Comparison of ENCODE assay signal across 8 cellular contexts in genomic region chr16:66894948-66895696, GRCh38. TPM values are rescaled to one million over a fixed set of nuclear protein-coding genes. Genes with fewer than 3 reads are reported as not detected.
DNase-seq lines count a peak whose midpoint lies in the region; ATAC-seq and TF ChIP-seq lines count a peak whose summit lies in the region.

No MANE protein-coding gene starts in this region.

- ATAC-seq in HG03280 (IDR thresholded peaks at IDR 0.05; ENCODE audit: unreplicated experiment): peak; percentile 70
- peak; percentile 76 to 94 (median 92) for ATAC-seq in natural killer cell
- ATAC-seq in HG03571 (IDR thresholded peaks at IDR 0.05; ENCODE audit: unreplicated experiment): no peak

- no peaks in the 10 kb centered on the region for H3K9me3 ChIP-seq in NT2/D1 (ENCODE audit: insufficient read depth, low read length)
- H3K9me3 ChIP-seq in esophagus (ENCODE audit: control insufficient read depth in 2 of 2, insufficient read depth in 1 of 2, low read depth in 1 of 2, low read length in 1 of 2): no peaks in the 10 kb centered on the region
- no peaks in the 10 kb centered on the region for H3K9me3 ChIP-seq in tibial nerve

- H3K36me3 Mint-ChIP-seq in natural killer cell: no peaks in the 10 kb centered on the region

- TF ChIP-seq CTCF in natural killer cell (IDR thresholded peaks at IDR 0.05) (peak; percentile 66), tibial nerve (IDR thresholded peaks at IDR 0.05) (peak; percentile 53 to 78 (median 64))

- no peaks in the 10 kb centered on the region for H3K27me3 Mint-ChIP-seq in natural killer cell (ENCODE audit: low read depth in 2 of 2)

- peak overlapping the region; percentile 52 to 92 for H3K27ac ChIP-seq in esophagus (ENCODE audit: low read depth in 2 of 2, low read length in 1 of 2)
- peak overlapping the region in 1 of 4 donors; percentile 57 for H3K27ac ChIP-seq in tibial nerve

- peak; percentile 15 for DNase-seq in GF-D8 (lab: John Stamatoyannopoulos, UW)
- DNase-seq in NT2/D1 (ENCODE audit: low read depth, low spot score): peak; percentile 63
- DNase-seq in activated T-cell treated with anti-CD3 and anti-CD28 coated beads, Interleukin-2, amount 50 U/mL, for 1 hour: peak; percentile 59
- peak; percentile 46 for DNase-seq in natural killer cell
- DNase-seq in tibial nerve (ENCODE audit: low spot score in 2 of 2): peak; percentile 40 to 77

- H3K27me3 ChIP-seq in NT2/D1 (ENCODE audit: insufficient read depth, insufficient read length): no peaks in the 10 kb centered on the region
- H3K27me3 ChIP-seq in esophagus (ENCODE audit: control insufficient read depth in 1 of 2, insufficient read depth in 2 of 2, low read length in 2 of 2): no peaks in the 10 kb centered on the region
- H3K27me3 ChIP-seq in tibial nerve: no peaks in the 10 kb centered on the region

- H3K4me3 ChIP-seq in NT2/D1 (ENCODE audit: insufficient read length, low read depth) (no peak overlapping the region), esophagus (ENCODE audit: low read depth in 1 of 2, low read length in 2 of 2) (no peak overlapping the region), tibial nerve (no peak overlapping the region)

- no peak overlapping the region for H3K9ac ChIP-seq in NT2/D1 (ENCODE audit: insufficient read length, low read depth)

- H3K9me3 Mint-ChIP-seq in natural killer cell: no peaks in the 10 kb centered on the region

- no peak for TF ChIP-seq EP300 in tibial nerve (IDR thresholded peaks at IDR 0.05)

- no peak for TF ChIP-seq POLR2A in tibial nerve (IDR thresholded peaks at IDR 0.05)

- 39 to 46% methylated on average over 11 of the region's 11 CpGs for WGBS in esophagus, 2 donors
- 40 to 47% methylated on average over 11 of the region's 11 CpGs for WGBS in tibial nerve, 2 donors

- H3K36me3 ChIP-seq in NT2/D1 (ENCODE audit: insufficient read depth, insufficient read length, low read length) (peaks cover 4% of the 10 kb centered on the region), esophagus (ENCODE audit: control insufficient read depth in 2 of 2, insufficient read depth in 2 of 2, low read length in 1 of 2) (no peaks in the 10 kb centered on the region), tibial nerve (peaks cover 0 to 15% (median 0%) of the 10 kb centered on the region in 3 donors)

- peaks cover 9% of the 10 kb centered on the region for H3K4me1 ChIP-seq in NT2/D1 (ENCODE audit: insufficient read depth, insufficient read length)
- peaks cover 12 to 14% of the 10 kb centered on the region in 2 donors for H3K4me1 ChIP-seq in esophagus (ENCODE audit: control insufficient read depth in 2 of 2, insufficient read depth in 2 of 2, low read length in 1 of 2)
- peaks cover 0 to 40% (median 17%) of the 10 kb centered on the region in 4 donors for H3K4me1 ChIP-seq in tibial nerve

- H3K4me1 Mint-ChIP-seq in natural killer cell: peaks cover 4 to 27% of the 10 kb centered on the region in 2 donors

- H3K4me3 Mint-ChIP-seq in natural killer cell: no peak overlapping the region

- intact Hi-C loops in natural killer cell (cut with micrococcal nuclease): loop anchor here (1.0 to 2.0 kb wide), 2 partner anchors 34 to 56 kb away; no protein-coding TSS in a partner anchor

- no peak overlapping the region for H3K27ac Mint-ChIP-seq in natural killer cell

RNA-seq across cellular contexts. Expression of gene PDP2, which starts 14.8 kb away (rescaled TPM):
- polyA plus RNA-seq in esophagus: 1 to 10 TPM; 2.3 to 2.5 TPM
- total RNA-seq in natural killer cell: 10 to 100 TPM; 10.2 to 16.5 (median 11.0) TPM
- total RNA-seq in tibial nerve: 10 to 100 TPM; 12.3 to 29.9 (median 15.5) TPM

RNA-seq across cellular contexts. Expression of gene CDH16, which starts 23.6 kb away (rescaled TPM):
- 1 to 10 TPM; 6.1 to 6.5 TPM for polyA plus RNA-seq in esophagus
- not detected for total RNA-seq in natural killer cell
- total RNA-seq in tibial nerve: 1 to 10 TPM in 2 of 4 donors, under 1 TPM in 2; 0.30 to 2.5 (median 1.4) TPM

RNA-seq across cellular contexts. Expression of gene RRAD, which starts 30.2 kb away (rescaled TPM):
- 100 to 1,000 TPM in 1 of 2 donors, 10 to 100 TPM in 1; 93.6 to 125 TPM for polyA plus RNA-seq in esophagus
- total RNA-seq in natural killer cell (1 to 10 TPM; 1.8 to 4.5 (median 2.8) TPM), tibial nerve (100 to 1,000 TPM in 3 of 4 donors, 10 to 100 TPM in 1; 23.7 to 132 (median 109) TPM)

RNA-seq across cellular contexts. Expression of gene CIAO2B, which starts 39.1 kb away (rescaled TPM):
- 100 to 1,000 TPM; 139 to 266 TPM for polyA plus RNA-seq in esophagus
- total RNA-seq in natural killer cell: 10 to 100 TPM; 57.2 to 62.8 (median 60.0) TPM
- total RNA-seq in tibial nerve: 100 to 1,000 TPM in 2 of 4 donors, 10 to 100 TPM in 2; 57.1 to 111 (median 89.9) TPM

RNA-seq across cellular contexts. Expression of gene CES2, which starts 40.2 kb away (rescaled TPM):
- 100 to 1,000 TPM; 120 to 128 TPM for polyA plus RNA-seq in esophagus
- total RNA-seq in natural killer cell (10 to 100 TPM; 26.9 to 33.6 (median 33.1) TPM), tibial nerve (10 to 100 TPM; 29.2 to 45.0 (median 34.4) TPM)

Comparison
In these comparisons a context has a peak if more than half of its experiments do, and no peak if none do; other contexts are left out.
1. RNA of gene RRAD, which starts 30.2 kb away (total RNA-seq): 23.7 to 132 TPM in tibial nerve; 1.8 to 4.5 TPM in natural killer cell; every median in the first group is over 4 times any median in the second.
2. Peak in every context shown above with its lines, with median percentiles within 50 percentile points of each other: DNase-seq.